In the genomic region with DNA sequence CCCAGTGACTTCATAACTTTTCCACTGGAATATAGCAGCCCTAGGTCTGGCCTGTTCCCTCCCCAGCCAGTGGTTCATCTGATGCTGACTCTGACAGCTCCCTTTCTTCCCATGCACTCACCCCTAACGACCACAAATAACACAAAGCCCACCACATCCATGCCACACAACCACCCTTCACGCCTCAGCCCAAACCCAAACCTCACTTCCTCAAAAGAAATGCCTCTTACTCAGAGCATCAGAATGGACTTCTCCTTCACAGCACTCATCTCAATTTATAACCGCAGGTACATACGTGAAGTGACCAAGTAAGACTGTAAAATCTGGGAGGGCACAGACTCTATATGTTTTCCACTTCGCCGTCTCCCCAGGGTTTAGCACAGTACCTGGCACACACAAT, we compare ENCODE assay signal across 1 cellular context.
TF ChIP-seq lines count a peak whose summit lies in the region.

No MANE protein-coding gene starts in this region.

TF ChIP-seq in K562, 482 proteins besides CTCF, POLR2A, EP300 and RAD21 (continued from another document):
- TF ChIP-seq ZBTB1 (CRISPR knock-in tag; IDR thresholded peaks at IDR 0.05; ENCODE audit: borderline replicate concordance, low read depth), result peak; percentile 96
- peak; percentile 29; the same call in 1 of the 2 replicates for TF ChIP-seq NKRF (IDR thresholded peaks at IDR 0.05; ENCODE audit: borderline replicate concordance)
- TF ChIP-seq ZNF232 (CRISPR knock-in tag; IDR thresholded peaks at IDR 0.05), result 0 out of 2 replicates have a peak, but pooled peaks have one; percentile 29
- TF ChIP-seq, protein P1, sequence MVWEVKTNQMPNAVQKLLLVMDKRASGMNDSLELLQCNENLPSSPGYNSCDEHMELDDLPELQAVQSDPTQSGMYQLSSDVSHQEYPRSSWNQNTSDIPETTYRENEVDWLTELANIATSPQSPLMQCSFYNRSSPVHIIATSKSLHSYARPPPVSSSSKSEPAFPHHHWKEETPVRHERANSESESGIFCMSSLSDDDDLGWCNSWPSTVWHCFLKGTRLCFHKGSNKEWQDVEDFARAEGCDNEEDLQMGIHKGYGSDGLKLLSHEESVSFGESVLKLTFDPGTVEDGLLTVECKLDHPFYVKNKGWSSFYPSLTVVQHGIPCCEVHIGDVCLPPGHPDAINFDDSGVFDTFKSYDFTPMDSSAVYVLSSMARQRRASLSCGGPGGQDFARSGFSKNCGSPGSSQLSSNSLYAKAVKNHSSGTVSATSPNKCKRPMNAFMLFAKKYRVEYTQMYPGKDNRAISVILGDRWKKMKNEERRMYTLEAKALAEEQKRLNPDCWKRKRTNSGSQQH (CRISPR knock-in tag; IDR thresholded peaks at IDR 0.05), result 0 out of 2 replicates have a peak, but pooled peaks have one; percentile 38
- TF ChIP-seq FOXK1 (CRISPR knock-in tag; IDR thresholded peaks at IDR 0.05; ENCODE audit: borderline replicate concordance), result 0 out of 2 replicates have a peak, but pooled peaks have one; percentile 71
